ENCODE assay signal across 1 cellular context in genomic region chr13:65642301-65642700, GRCh38.
TF ChIP-seq lines count a peak whose summit lies in the region.

No MANE protein-coding gene starts in this region.

TF ChIP-seq in H1, 55 proteins besides CTCF, POLR2A, EP300 and RAD21:
- TF ChIP-seq GABPA (IDR thresholded peaks at IDR 0.05; ENCODE audit: borderline replicate concordance, insufficient read depth, low read length) = no peak
- no peak for TF ChIP-seq CEBPB (IDR thresholded peaks at IDR 0.05; ENCODE audit: low read depth, low read length)
- no peak for TF ChIP-seq RFX5 (IDR thresholded peaks at IDR 0.05; ENCODE audit: borderline replicate concordance, low read depth, low read length)
- TF ChIP-seq SAP30 (IDR thresholded peaks at IDR 0.05; ENCODE audit: insufficient read depth, insufficient replicate concordance, low read length) = no peak
- no peak for TF ChIP-seq POU5F1 (IDR thresholded peaks at IDR 0.05; ENCODE audit: low read depth, low read length)
- no peak for TF ChIP-seq JUND (IDR thresholded peaks at IDR 0.05; ENCODE audit: low read length)
- no peak for TF ChIP-seq HDAC6 (IDR thresholded peaks at IDR 0.05; ENCODE audit: low read depth, low read length)
- no peak for TF ChIP-seq YY1 (IDR thresholded peaks at IDR 0.05; ENCODE audit: low read depth, low read length)
- no peak for TF ChIP-seq SIRT6 (IDR thresholded peaks at IDR 0.05; ENCODE audit: low read length)
- TF ChIP-seq EZH2 (IDR thresholded peaks at IDR 0.05; ENCODE audit: low read depth, low read length, severe bottlenecking) = no peak
- no peak for TF ChIP-seq KDM1A (IDR thresholded peaks at IDR 0.05; ENCODE audit: borderline replicate concordance, low read length)
- TF ChIP-seq CHD7 (IDR thresholded peaks at IDR 0.05; ENCODE audit: insufficient replicate concordance, low read length) = no peak
- no peak for TF ChIP-seq RNF2 (IDR thresholded peaks at IDR 0.05; ENCODE audit: borderline replicate concordance, low read depth, low read length, missing control alignments, poor library complexity, severe bottlenecking)
- no peak for TF ChIP-seq ASH2L (IDR thresholded peaks at IDR 0.05; ENCODE audit: low read length)
- no peak for TF ChIP-seq CBX8 (IDR thresholded peaks at IDR 0.05; ENCODE audit: borderline replicate concordance, low read depth, low read length)
- TF ChIP-seq CBX5 (IDR thresholded peaks at IDR 0.05; ENCODE audit: low read depth, low read length) = no peak
- no peak for TF ChIP-seq BCL11A (IDR thresholded peaks at IDR 0.05; ENCODE audit: low read depth in 2 of 2, low read length in 2 of 2)
- no peak for TF ChIP-seq JUN (IDR thresholded peaks at IDR 0.05; ENCODE audit: low read depth, low read length)
- TF ChIP-seq SIN3A (conservative IDR thresholded peaks at IDR 0.05 in 1 of 2, IDR thresholded peaks at IDR 0.05 in 1 of 2; ENCODE audit: low read depth in 1 of 2, low read length in 2 of 2) = no peak
- TF ChIP-seq SIX5 (IDR thresholded peaks at IDR 0.05; ENCODE audit: low read depth, low read length) = no peak
